In genomic region chr3:50292159-50292923, GRCh38 we compare ENCODE assay signal across 8 cellular contexts. TPM values are rescaled to one million over a fixed set of nuclear protein-coding genes. Genes with fewer than 3 reads are reported as not detected.
DNase-seq lines count a peak whose midpoint lies in the region; ATAC-seq and TF ChIP-seq lines count a peak whose summit lies in the region.

TSS of gene IFRD2 (minus strand) at chr3:50292429. CDS start at chr3:50292274, 155 bp downstream.

- H3K9me3 ChIP-seq in right atrium auricular region = no peaks in the 10 kb centered on the region
- no peaks in the 10 kb centered on the region for H3K9me3 ChIP-seq in uterus

- peak; percentile 17 for DNase-seq in NCI-H187 treated with DMSO at 0.1 percent for 48 hours (lab: John Stamatoyannopoulos, UW)
- peak; percentile 75 to 99 (median 97) for DNase-seq in anterior cingulate cortex (lab: John Stamatoyannopoulos, UW)
- DNase-seq in right atrium auricular region (ENCODE audit: low spot score) = peak; percentile 98
- DNase-seq in pulmonary artery endothelial cell (ENCODE audit: low read depth, low spot score) = peak; percentile 91
- DNase-seq in uterus = peak; percentile 96

- no peaks in the 10 kb centered on the region for H3K27me3 ChIP-seq in right atrium auricular region
- no peaks in the 10 kb centered on the region for H3K27me3 ChIP-seq in uterus

- TF ChIP-seq CTCF in right atrium auricular region (IDR thresholded peaks at IDR 0.05) = peak in 1 of 2 donors; percentile 16
- TF ChIP-seq CTCF in uterus (IDR thresholded peaks at IDR 0.05) = peak in 2 of 4 experiments; percentile 15 to 37

- H3K4me3 ChIP-seq in right atrium auricular region = peak within 1 kb of the TSS; percentile 88 to 99
- peak within 1 kb of the TSS; percentile 99 to 100 for H3K4me3 ChIP-seq in uterus

- peaks cover 0 to 37% of the 10 kb centered on the region in 2 donors for H3K4me1 ChIP-seq in right atrium auricular region
- peaks cover 0 to 9% of the 10 kb centered on the region in 2 donors for H3K4me1 ChIP-seq in uterus

- peak; percentile 53 to 75 for TF ChIP-seq POLR2A in uterus (IDR thresholded peaks at IDR 0.05)

- H3K27ac ChIP-seq in right atrium auricular region (peak within 1 kb of the TSS; percentile 91 to 96), uterus (peak within 1 kb of the TSS; percentile 83 to 87)

- intact Hi-C loops in T-helper 2 cell treated with Interferon-gamma antibody and Interleukin-4, amounts not matched to agents 100 ng/mL and 5 ng/mL, for 36 hours (cut with micrococcal nuclease) = loop anchor here (1.0 kb wide), 4 partner anchors 29 to 822 kb away; partner anchors contain the start of genes CYB561D2, DAG1 and NPRL2
- intact Hi-C loops in uterus (cut with DNase I; ENCODE audit: low total_unique reads) = no loop called here

- ATAC-seq in GM18499 (IDR thresholded peaks at IDR 0.05; ENCODE audit: insufficient read depth, unreplicated experiment) = peak; percentile 79
- peak; percentile 87 for ATAC-seq in HG02943 (IDR thresholded peaks at IDR 0.05; ENCODE audit: low read depth, unreplicated experiment)

- peaks cover 32% of the 10 kb centered on the region for H3K36me3 ChIP-seq in right atrium auricular region
- no peaks in the 10 kb centered on the region for H3K36me3 ChIP-seq in uterus

RNA-seq across cellular contexts. Expression of gene IFRD2, which starts in this region (rescaled TPM):
- total RNA-seq in T-helper 2 cell treated with Interferon-gamma antibody and Interleukin-4, amounts not matched to agents 100 ng/mL and 5 ng/mL, for 36 hours = 99.8 and 103 TPM in 2 replicates
- 10 to 100 TPM; 51.0 to 58.5 TPM for total RNA-seq in right atrium auricular region
- 148 and 187 TPM in 2 replicates for total RNA-seq in pulmonary artery endothelial cell
- 10 to 100 TPM; 14.1 to 81.5 (median 25.1) TPM for total RNA-seq in uterus

Comparison
In these comparisons a context has a peak if more than half of its experiments do, and no peak if none do; other contexts are left out.
1. Peak in every context shown above with its lines: DNase-seq, ATAC-seq, H3K4me3 ChIP-seq and H3K27ac ChIP-seq.
2. DNase-seq: peak in every context shown above with its lines; median percentile 98 in right atrium auricular region; 97 in anterior cingulate cortex; 96 in uterus; 91 in pulmonary artery endothelial cell; 17 in NCI-H187 treated with DMSO at 0.1 percent for 48 hours.